ENCODE assay signal across 22 cellular contexts in the genomic region with DNA sequence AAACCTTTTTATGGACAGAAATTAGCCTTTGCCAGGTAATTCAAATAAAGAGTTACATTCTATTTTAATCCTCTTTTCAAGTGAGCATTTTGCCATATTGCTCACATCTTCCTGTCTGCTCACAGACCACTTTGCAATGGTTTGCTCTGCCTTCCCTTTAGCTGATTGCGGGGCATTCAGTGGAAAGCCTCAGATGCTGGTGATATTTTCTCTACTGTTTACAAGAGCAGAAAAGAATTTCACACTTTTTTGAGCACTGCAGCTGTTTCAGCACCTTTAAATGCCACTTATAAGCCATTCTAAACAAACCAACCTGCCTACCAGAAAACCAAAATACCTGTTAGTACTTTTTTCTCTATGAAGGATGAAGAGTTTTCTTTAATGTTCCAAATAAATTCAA.
"Had no signal": no experiment of that assay in that cellular context is flagged by ENCODE, and none has a peak within 500 bp of the region (broad histone marks: within the 10 kb centered on the region; RNA-seq: fewer than 3 reads in every experiment).

No MANE protein-coding gene starts in this region.

- H3K36me3 ChIP-seq: breast epithelium, lower lobe of right lung, ovary, thyroid gland had no signal

- H3K27me3 ChIP-seq: breast epithelium, foreskin keratinocyte, ovary, thyroid gland had no signal

- H3K36me3 Mint-ChIP-seq: activated naive CD8-positive, alpha-beta T cell; naive thymus-derived CD4-positive, alpha-beta T cell; WTC11 had no signal

- H3K4me1 Mint-ChIP-seq: central memory CD8-positive, alpha-beta T cell had no signal

- FAIRE-seq: colon had no signal

- H3K9me3 Mint-ChIP-seq: activated T-cell treated with anti-CD3 and anti-CD28 coated beads, Interleukin-2, amount 50 U/mL, for 4 hours; activated T-helper 2 cell treated with anti-CD3 and anti-CD28 coated beads, Interferon-gamma antibody, Interleukin-2, Interleukin-4, amounts not matched to agents 10 μg/mL and 5 μg/mL and 100 μg/mL, durations not matched to agents 14 hours and 24 hours and 36 hours; stimulated activated naive CD8-positive, alpha-beta T cell treated with anti-CD3 and anti-CD28 coated beads, Interleukin-15, Interleukin-2, amounts not matched to agents 100 ng/mL and 50 ng/mL, for 24 hours; WTC11 had no signal

- H3K9me3 ChIP-seq: breast epithelium, lower lobe of right lung, ovary, thyroid gland had no signal

- H3K27me3 Mint-ChIP-seq: activated naive CD8-positive, alpha-beta T cell; central memory CD8-positive, alpha-beta T cell; naive thymus-derived CD4-positive, alpha-beta T cell had no signal

- ATAC-seq: activated T-cell treated with anti-CD3 and anti-CD28 coated beads, Interleukin-2, amount 50 U/mL, for 4 hours; foreskin keratinocyte; left lobe of liver; lower lobe of right lung; naive thymus-derived CD4-positive, alpha-beta T cell; right cardiac atrium; WTC11 had no signal

- H3K4me3 ChIP-seq: breast epithelium, lower lobe of right lung, ovary, thyroid gland had no signal

- H3K27ac Mint-ChIP-seq: activated naive CD8-positive, alpha-beta T cell; activated T-helper 2 cell treated with anti-CD3 and anti-CD28 coated beads, Interferon-gamma antibody, Interleukin-2, Interleukin-4, amounts not matched to agents 10 μg/mL and 5 μg/mL and 100 μg/mL, durations not matched to agents 14 hours and 24 hours and 36 hours; naive thymus-derived CD4-positive, alpha-beta T cell; stimulated activated naive CD8-positive, alpha-beta T cell treated with anti-CD3 and anti-CD28 coated beads, Interleukin-15, Interleukin-2, amounts not matched to agents 100 ng/mL and 50 ng/mL, for 24 hours; WTC11 had no signal

- H3K4me3 Mint-ChIP-seq: activated naive CD8-positive, alpha-beta T cell; activated T-cell treated with anti-CD3 and anti-CD28 coated beads, Interleukin-2, amount 50 U/mL, for 4 hours; central memory CD8-positive, alpha-beta T cell; naive thymus-derived CD4-positive, alpha-beta T cell; stimulated activated naive CD8-positive, alpha-beta T cell treated with anti-CD3 and anti-CD28 coated beads, Interleukin-15, Interleukin-2, amounts not matched to agents 100 ng/mL and 50 ng/mL, for 24 hours; WTC11 had no signal

- H3K27ac ChIP-seq: breast epithelium, epithelial cell of prostate, foreskin keratinocyte, lower lobe of right lung, ovary, thyroid gland had no signal

- DNase-seq: activated naive CD4-positive, alpha-beta T cell; activated T-cell treated with anti-CD3 and anti-CD28 coated beads, Interleukin-2, amount 50 U/mL, for 4 hours; effector memory CD4-positive, alpha-beta T cell; foreskin keratinocyte; lower lobe of right lung; naive thymus-derived CD4-positive, alpha-beta T cell; ovary; right cardiac atrium; stimulated activated CD4-positive, alpha-beta T cell treated with anti-CD3 and anti-CD28 coated beads, Interleukin-1b, Interleukin-23, amount 100 ng/mL, for 48 hours; substantia nigra; T-helper 1 cell; T-helper 9 cell; thyroid gland had no signal

- H3K4me1 ChIP-seq: breast epithelium, foreskin keratinocyte had no signal
